In genomic region chr12:44317651-44318126, GRCh38 we compare ENCODE assay signal across 9 cellular contexts.
DNase-seq lines count a peak whose midpoint lies in the region; ATAC-seq and TF ChIP-seq lines count a peak whose summit lies in the region.
"Had no signal": no experiment of that assay in that cellular context is flagged by ENCODE, and none has a peak within 500 bp of the region (broad histone marks: within the 10 kb centered on the region; RNA-seq: fewer than 3 reads in every experiment).

No MANE protein-coding gene starts in this region.

- no peaks in the 10 kb centered on the region for H3K9me3 Mint-ChIP-seq in effector memory CD8-positive, alpha-beta T cell

- H3K27ac ChIP-seq in tibial artery, result no peak overlapping the region
- H3K27ac ChIP-seq: skin epidermis had no signal

- no peaks in the 10 kb centered on the region for H3K36me3 ChIP-seq in tibial artery

- ATAC-seq in GM21381 (IDR thresholded peaks at IDR 0.05; ENCODE audit: unreplicated experiment) (peak; percentile 71), HG03565 (IDR thresholded peaks at IDR 0.05; ENCODE audit: unreplicated experiment) (peak; percentile 88)
- no peak for ATAC-seq in effector memory CD8-positive, alpha-beta T cell (replicated peaks)

- H3K4me3 Mint-ChIP-seq in effector memory CD8-positive, alpha-beta T cell, result no peak overlapping the region

- no peaks in the 10 kb centered on the region for H3K36me3 Mint-ChIP-seq in effector memory CD8-positive, alpha-beta T cell (ENCODE audit: insufficient read depth)

- intact Hi-C loops in tibial artery (cut with DNase I; ENCODE audit: low total_unique reads), result no loop called here

- DNase-seq in GM03348 (ENCODE audit: low spot score) (peak; percentile 12), RKO (ENCODE audit: low spot score) (peak; percentile 43), iPS DF 19.7 (ENCODE audit: low read depth, low spot score) (peak; percentile 38), tibial artery (no peak)
- DNase-seq in activated CD4-positive, alpha-beta T cell treated with anti-CD3 and anti-CD28 coated beads, Interleukin-2, amount 50 U/mL, for 48 hours, result no peak
- no peak for DNase-seq in effector memory CD8-positive, alpha-beta T cell

- no peak overlapping the region for H3K27ac Mint-ChIP-seq in effector memory CD8-positive, alpha-beta T cell

- H3K9me3 ChIP-seq in tibial artery, result peaks cover 0 to 6% (median under 1%) of the 10 kb centered on the region in 3 donors

- no peaks in the 10 kb centered on the region for H3K27me3 ChIP-seq in tibial artery

- H3K4me1 Mint-ChIP-seq in effector memory CD8-positive, alpha-beta T cell (ENCODE audit: low read depth in 2 of 2), result no peaks in the 10 kb centered on the region

- peaks cover 0 to 14% (median 0%) of the 10 kb centered on the region in 4 donors for H3K4me1 ChIP-seq in tibial artery

- H3K4me3 ChIP-seq in tibial artery, result no peak overlapping the region
- H3K4me3 ChIP-seq: skin epidermis had no signal

- no peak for TF ChIP-seq CTCF in tibial artery (IDR thresholded peaks at IDR 0.05)

- no peaks in the 10 kb centered on the region for H3K27me3 Mint-ChIP-seq in effector memory CD8-positive, alpha-beta T cell

Comparison
In these comparisons a context has a peak if more than half of its experiments do, and no peak if none do; other contexts are left out.
1. DNase-seq: peak in GM03348 (single experiment), RKO (single experiment) and iPS DF 19.7 (single experiment); none in tibial artery (0 of 2), activated CD4-positive, alpha-beta T cell treated with anti-CD3 and anti-CD28 coated beads, Interleukin-2, amount 50 U/mL, for 48 hours (0 of 2) and effector memory CD8-positive, alpha-beta T cell (0 of 3).